In the genomic region with DNA sequence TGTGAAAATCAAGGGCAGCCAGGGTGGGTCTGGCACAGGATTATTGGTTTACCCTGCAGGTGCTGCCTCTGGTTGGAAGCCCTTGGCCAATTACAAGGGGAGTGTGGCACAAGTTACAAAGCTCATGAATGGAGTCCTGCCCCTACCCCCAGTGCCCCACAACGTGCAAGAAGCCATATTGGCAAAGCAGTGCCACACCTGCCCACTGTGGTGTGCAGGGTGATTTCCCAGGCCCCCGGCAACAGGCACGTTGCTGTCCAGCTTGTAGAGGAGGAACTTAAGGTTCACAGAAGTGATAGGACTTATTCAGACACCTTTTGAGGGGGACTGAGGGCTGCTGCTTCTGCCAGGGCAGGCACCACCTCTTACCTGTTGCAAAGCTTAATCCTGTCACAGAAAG, we compare ENCODE assay signal across 30 cellular contexts. TPM values are rescaled to one million over a fixed set of nuclear protein-coding genes. Genes with fewer than 3 reads are reported as not detected.
"Had no signal": no experiment of that assay in that cellular context is flagged by ENCODE, and none has a peak within 500 bp of the region (broad histone marks: within the 10 kb centered on the region; RNA-seq: fewer than 3 reads in every experiment).

No MANE protein-coding gene starts in this region.

- H3K27ac Mint-ChIP-seq: activated naive CD8-positive, alpha-beta T cell treated with anti-CD3 and anti-CD28 coated beads, Interleukin-2, amount 50 U/mL, for 24 hours; natural killer cell treated with Interleukin-12 subunit alpha and Interleukin-12 subunit beta and Interleukin-15 and Interleukin-18, amount 100 ng/mL, for 72 hours had no signal

- ATAC-seq: activated naive CD8-positive, alpha-beta T cell treated with anti-CD3 and anti-CD28 coated beads, Interleukin-2, amount 50 U/mL, for 24 hours; left ventricle myocardium superior; natural killer cell treated with Interleukin-12 subunit alpha and Interleukin-12 subunit beta and Interleukin-15 and Interleukin-18, amount 100 ng/mL, for 72 hours; psoas muscle had no signal

- H3K27me3 ChIP-seq: hepatocyte, neutrophil, ovary, right atrium auricular region, stomach, suprapubic skin, transverse colon had no signal

- H3K9me3 Mint-ChIP-seq: activated naive CD8-positive, alpha-beta T cell treated with anti-CD3 and anti-CD28 coated beads, Interleukin-2, amount 50 U/mL, for 24 hours; immature natural killer cell; natural killer cell treated with Interleukin-12 subunit alpha and Interleukin-12 subunit beta and Interleukin-15 and Interleukin-18, amount 100 ng/mL, for 72 hours had no signal

- H3K4me3 Mint-ChIP-seq: activated naive CD8-positive, alpha-beta T cell treated with anti-CD3 and anti-CD28 coated beads, Interleukin-2, amount 50 U/mL, for 24 hours; immature natural killer cell; natural killer cell treated with Interleukin-12 subunit alpha and Interleukin-12 subunit beta and Interleukin-15 and Interleukin-18, amount 100 ng/mL, for 72 hours had no signal

- H3K4me3 ChIP-seq: hepatocyte, ovary, psoas muscle, right atrium auricular region, stomach, suprapubic skin, transverse colon had no signal

- H2AFZ ChIP-seq: hepatocyte had no signal

- H3K4me1 Mint-ChIP-seq: immature natural killer cell had no signal

- H3K36me3 ChIP-seq: neutrophil, ovary, right atrium auricular region, stomach, suprapubic skin, transverse colon, WERI-Rb-1 had no signal

- H3K9me3 ChIP-seq: neutrophil, ovary, psoas muscle, right atrium auricular region, stomach, suprapubic skin, transverse colon had no signal

- H3K27me3 Mint-ChIP-seq: activated naive CD8-positive, alpha-beta T cell treated with anti-CD3 and anti-CD28 coated beads, Interleukin-2, amount 50 U/mL, for 24 hours; natural killer cell treated with Interleukin-12 subunit alpha and Interleukin-12 subunit beta and Interleukin-15 and Interleukin-18, amount 100 ng/mL, for 72 hours had no signal

- H3K36me3 Mint-ChIP-seq: immature natural killer cell; natural killer cell treated with Interleukin-12 subunit alpha and Interleukin-12 subunit beta and Interleukin-15 and Interleukin-18, amount 100 ng/mL, for 72 hours had no signal

- H3K4me1 ChIP-seq: psoas muscle, suprapubic skin had no signal

- H3K27ac ChIP-seq: hepatocyte, neutrophil, ovary, psoas muscle, right atrium auricular region, stomach, suprapubic skin, transverse colon, WERI-Rb-1 had no signal

- H3K4me2 ChIP-seq: hepatocyte had no signal

- FAIRE-seq: TTC549, urothelium cell line had no signal

- DNase-seq: activated CD4-positive, alpha-beta T cell treated with anti-CD3 and anti-CD28 coated beads for 1 hour; activated CD4-positive, alpha-beta T cell treated with anti-CD3 and anti-CD28 coated beads, Interleukin-2, amount 50 U/mL, for 4 hours; activated effector memory CD4-positive, alpha-beta T cell treated with Interleukin-2 at 50 U/mL for 16 hours; activated naive CD4-positive, alpha-beta T cell treated with anti-CD3 and anti-CD28 coated beads, Interleukin-2, amount 50 U/mL, for 16 hours; activated naive CD8-positive, alpha-beta T cell treated with anti-CD3 and anti-CD28 coated beads, Interleukin-2, amount 50 U/mL, for 24 hours; activated T-cell treated with anti-CD3 and anti-CD28 coated beads, Interleukin-2, amount 50 U/mL, for 48 hours; cortex of kidney; erythroblast; foreskin fibroblast; immature natural killer cell; left ventricle myocardium superior; mammary epithelial cell; midbrain; ovary; psoas muscle; stimulated activated CD4-positive, alpha-beta T cell treated with anti-CD3 and anti-CD28 coated beads, Interleukin-4, amount 100 ng/mL, for 24 hours; stomach; T-helper 1 cell; transverse colon; WERI-Rb-1 had no signal

RNA-seq across cellular contexts. Expression of a gene that starts 23.2 kb away (rescaled TPM):
- total RNA-seq: fibroblast of lung; glomerular endothelial cell; kidney epithelial cell; left ventricle myocardium superior; natural killer cell treated with Interleukin-12 subunit alpha and Interleukin-12 subunit beta and Interleukin-15 and Interleukin-18, amount 100 ng/mL, for 72 hours; psoas muscle; right atrium auricular region; stomach; transverse colon had no signal
- polyA plus RNA-seq: fibroblast of lung, immature natural killer cell, ovary, psoas muscle had no signal
